Comparison of ENCODE assay signal across 9 cellular contexts in the genomic region with DNA sequence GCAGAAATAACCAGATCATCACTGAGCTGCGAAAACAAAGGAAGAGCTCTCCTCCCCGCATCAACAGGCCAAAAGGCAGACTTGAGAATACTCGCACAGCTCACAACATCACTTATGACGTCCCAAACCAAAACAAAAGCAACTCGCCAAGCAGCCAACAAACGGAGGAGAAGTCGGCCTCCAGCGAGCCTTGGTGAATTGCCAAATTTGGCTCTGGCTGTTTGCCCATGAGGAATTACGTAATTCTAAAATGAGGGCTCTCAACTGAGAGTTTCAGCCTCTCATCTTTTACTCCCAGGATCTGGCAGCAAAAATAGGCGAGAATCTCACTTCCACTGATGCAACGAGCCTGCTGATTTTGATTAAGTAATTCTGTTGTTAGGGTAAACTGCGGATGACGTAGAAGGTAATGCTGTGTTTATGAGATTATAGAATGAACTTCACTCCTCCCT. TPM values are rescaled to one million over a fixed set of nuclear protein-coding genes. Genes with fewer than 3 reads are reported as not detected.
DNase-seq lines count a peak whose midpoint lies in the region; ATAC-seq and TF ChIP-seq lines count a peak whose summit lies in the region.
"Had no signal": no experiment of that assay in that cellular context is flagged by ENCODE, and none has a peak within 500 bp of the region (broad histone marks: within the 10 kb centered on the region; RNA-seq: fewer than 3 reads in every experiment).

No MANE protein-coding gene starts in this region.

- no peak for TF ChIP-seq CTCF in A673 (conservative IDR thresholded peaks at IDR 0.05; ENCODE audit: low read depth, low read length)

- CTCF ChIA-PET in A673 (lab: Charles Lee) = no interaction called here

- H4K8ac ChIP-seq in mesendoderm (ENCODE audit: low read depth, low read length) = no peak overlapping the region

- H3K9me3 ChIP-seq in A673 (ENCODE audit: low read depth, low read length, poor library complexity, severe bottlenecking) = no peaks in the 10 kb centered on the region

- no peak overlapping the region for H3K9ac ChIP-seq in mesendoderm (ENCODE audit: low read length)

- no peak overlapping the region for H3K4ac ChIP-seq in mesendoderm (ENCODE audit: low read depth, low read length)

- H3K9me3 Mint-ChIP-seq in stimulated activated naive CD8-positive, alpha-beta T cell treated with anti-CD3 and anti-CD28 coated beads, Interleukin-15, amount 100 ng/mL, for 72 hours = no peaks in the 10 kb centered on the region
- H3K9me3 Mint-ChIP-seq: activated naive CD4-positive, alpha-beta T cell treated with anti-CD3 and anti-CD28 coated beads, Interleukin-2, amount 50 U/mL, for 24 hours had no signal

- intact Hi-C loops in A673 (cut with micrococcal nuclease; ENCODE audit: unreplicated experiment) = no loop called here

- H3K18ac ChIP-seq in mesendoderm (ENCODE audit: low read length) = no peak overlapping the region

- no CpG with 5 or more reads among the region's 13 CpGs for WGBS in mesendoderm (ENCODE audit: extremely low coverage, insufficient coverage, low lambda C conversion rate)

- H3K4me3 ChIP-seq in A673 (ENCODE audit: low read depth, low read length, poor library complexity, severe bottlenecking) (peak overlapping the region; percentile 2), mesendoderm (ENCODE audit: low read length) (no peak overlapping the region)

- no TSS peak for BruUV-seq in A673 (replicated peaks; lab: Mats Ljungman, UMichigan)

- no peak overlapping the region for H3K23ac ChIP-seq in mesendoderm (ENCODE audit: low read length)

- H3K4me2 ChIP-seq in mesendoderm (ENCODE audit: low read length) = no peak overlapping the region

- H2AK5ac ChIP-seq in mesendoderm (ENCODE audit: low read length) = no peak overlapping the region

- no peak overlapping the region for H2BK120ac ChIP-seq in mesendoderm (ENCODE audit: low read depth, low read length)

- no peak overlapping the region for H3K56ac ChIP-seq in mesendoderm (ENCODE audit: low read length)

- DNase-seq in A673 (ENCODE audit: low spot score) (peak; percentile 92), NCI-H2107 treated with DMSO at 0.1 percent for 48 hours (lab: John Stamatoyannopoulos, UW; ENCODE audit: unreplicated experiment) (peak; percentile 71), medulla oblongata (ENCODE audit: extremely low spot score) (peak; percentile 95), mesendoderm (no peak)
- no peak for DNase-seq in stimulated activated naive CD8-positive, alpha-beta T cell treated with anti-CD3 and anti-CD28 coated beads, Interleukin-15, amount 100 ng/mL, for 72 hours

- H3K79me2 ChIP-seq in mesendoderm (ENCODE audit: control insufficient read depth, insufficient read depth, low read length) = no peaks in the 10 kb centered on the region

- peaks cover 16% of the 10 kb centered on the region for H3K27me3 Mint-ChIP-seq in stimulated activated naive CD8-positive, alpha-beta T cell treated with anti-CD3 and anti-CD28 coated beads, Interleukin-15, amount 100 ng/mL, for 72 hours

- H3K36me3 ChIP-seq in A673 (ENCODE audit: insufficient read depth, low read length, poor library complexity, severe bottlenecking) (no peaks in the 10 kb centered on the region), mesendoderm (ENCODE audit: control insufficient read depth, insufficient read depth, low read length) (no peaks in the 10 kb centered on the region)

- H2BK5ac ChIP-seq in mesendoderm (ENCODE audit: low read length) = no peak overlapping the region

- no peak overlapping the region for H4K5ac ChIP-seq in mesendoderm (ENCODE audit: low read length)

- H3K79me1 ChIP-seq in mesendoderm (ENCODE audit: low read length) = no peaks in the 10 kb centered on the region

- no peak overlapping the region for H3K4me3 Mint-ChIP-seq in stimulated activated naive CD8-positive, alpha-beta T cell treated with anti-CD3 and anti-CD28 coated beads, Interleukin-15, amount 100 ng/mL, for 72 hours
- H3K4me3 Mint-ChIP-seq: activated naive CD4-positive, alpha-beta T cell treated with anti-CD3 and anti-CD28 coated beads, Interleukin-2, amount 50 U/mL, for 24 hours had no signal

- no peak overlapping the region for H2BK15ac ChIP-seq in mesendoderm (replicated peaks; ENCODE audit: low read depth)

- no peak for ATAC-seq in HG02870 (IDR thresholded peaks at IDR 0.05; ENCODE audit: unreplicated experiment)
- ATAC-seq in stimulated activated naive CD8-positive, alpha-beta T cell treated with anti-CD3 and anti-CD28 coated beads, Interleukin-15, amount 100 ng/mL, for 72 hours = no peak
- no peak for ATAC-seq in HG03432 (IDR thresholded peaks at IDR 0.05; ENCODE audit: unreplicated experiment)

- no peaks in the 10 kb centered on the region for H3K4me1 Mint-ChIP-seq in stimulated activated naive CD8-positive, alpha-beta T cell treated with anti-CD3 and anti-CD28 coated beads, Interleukin-15, amount 100 ng/mL, for 72 hours
- H3K4me1 Mint-ChIP-seq: activated naive CD4-positive, alpha-beta T cell treated with anti-CD3 and anti-CD28 coated beads, Interleukin-2, amount 50 U/mL, for 24 hours had no signal

- H3K4me1 ChIP-seq in A673 (ENCODE audit: insufficient read depth, low read length, poor library complexity, severe bottlenecking) (peaks cover 29% of the 10 kb centered on the region), mesendoderm (ENCODE audit: control insufficient read depth, low read depth, low read length) (peaks cover 17% of the 10 kb centered on the region)

- H3K27ac ChIP-seq in A673 (ENCODE audit: low read depth, low read length, poor library complexity, severe bottlenecking) (peak overlapping the region; percentile 55), cingulate gyrus (ENCODE audit: low read depth, low read length) (peak overlapping the region; percentile 67), mesendoderm (ENCODE audit: low read depth, low read length) (no peak overlapping the region)

- no peaks in the 10 kb centered on the region for H3K27me3 ChIP-seq in A673 (replicated peaks; ENCODE audit: insufficient read depth, low read depth, low read length, poor library complexity)
- no peaks in the 10 kb centered on the region for H3K27me3 ChIP-seq in mesendoderm (ENCODE audit: insufficient read depth, low read length, poor library complexity)

- POLR2A ChIA-PET in A673 (lab: Charles Lee; ENCODE audit: low non-redundant PET) = no interaction called here

- H3K27ac Mint-ChIP-seq in stimulated activated naive CD8-positive, alpha-beta T cell treated with anti-CD3 and anti-CD28 coated beads, Interleukin-15, amount 100 ng/mL, for 72 hours = no peak overlapping the region
- H3K27ac Mint-ChIP-seq: activated naive CD4-positive, alpha-beta T cell treated with anti-CD3 and anti-CD28 coated beads, Interleukin-2, amount 50 U/mL, for 24 hours had no signal

RNA-seq across cellular contexts. Expression of a gene that starts 51.7 kb away (rescaled TPM):
- 10.6 and 13.5 TPM in 2 replicates for total RNA-seq in A673 (2021)
- polyA plus RNA-seq in mesendoderm (2013, experiment 1 of 2) = 325 TPM
- polyA plus RNA-seq in mesendoderm (2013, experiment 2 of 2) = 338 TPM

Comparison
In these comparisons a context has a peak if more than half of its experiments do, and no peak if none do; other contexts are left out.
1. DNase-seq: peak in A673 (single experiment), NCI-H2107 treated with DMSO at 0.1 percent for 48 hours (single experiment) and medulla oblongata (single experiment); none in mesendoderm (single experiment) and stimulated activated naive CD8-positive, alpha-beta T cell treated with anti-CD3 and anti-CD28 coated beads, Interleukin-15, amount 100 ng/mL, for 72 hours (0 of 2).